16 cellular contexts compared by ENCODE assay signal in the genomic region with DNA sequence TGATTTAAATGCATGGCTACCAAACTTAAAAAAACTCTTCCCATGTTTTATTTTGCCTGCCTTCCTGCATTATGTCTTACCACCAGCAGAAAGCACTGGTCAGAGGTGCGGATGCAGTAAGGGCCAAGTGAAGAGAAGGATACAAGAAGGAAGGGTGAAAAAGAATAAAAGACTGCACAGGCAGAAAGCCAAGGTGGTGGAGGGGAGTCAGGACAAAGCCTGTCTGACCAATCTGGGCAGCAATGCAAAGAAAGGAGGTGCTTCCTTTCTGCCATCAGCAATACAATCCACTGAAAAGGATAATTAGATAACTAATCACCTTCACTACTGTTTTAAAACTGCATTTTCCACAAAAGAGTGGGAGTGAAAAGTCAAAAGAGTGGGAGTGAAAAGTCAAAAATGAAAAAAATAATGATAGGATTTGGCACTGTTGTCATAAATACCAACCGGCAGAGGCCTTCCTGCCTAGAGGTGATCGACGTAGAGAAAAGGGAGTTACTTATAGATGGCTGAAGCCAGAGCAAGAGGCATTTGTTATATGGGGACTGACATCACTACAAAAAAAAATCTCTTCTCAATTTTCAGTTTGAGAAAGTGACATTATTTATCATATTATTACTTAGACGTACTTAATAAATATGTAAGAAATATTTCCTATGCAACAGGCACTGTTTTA.
DNase-seq lines count a peak whose midpoint lies in the region; ATAC-seq and TF ChIP-seq lines count a peak whose summit lies in the region.
"Had no signal": no experiment of that assay in that cellular context is flagged by ENCODE, and none has a peak within 500 bp of the region (broad histone marks: within the 10 kb centered on the region; RNA-seq: fewer than 3 reads in every experiment).

No MANE protein-coding gene starts in this region.

- peak overlapping the region; percentile 59 for H3K27ac ChIP-seq in cardiac muscle cell
- H3K27ac ChIP-seq: 22Rv1, A549, C4-2B had no signal

- no peaks in the 10 kb centered on the region for H3K27me3 ChIP-seq in cardiac muscle cell

- no peaks in the 10 kb centered on the region for H3K36me3 ChIP-seq in cardiac muscle cell

- DNase-seq in cardiac muscle cell (ENCODE audit: low read depth in 1 of 2, low spot score in 1 of 2) = no peak
- no peak for DNase-seq in left cardiac atrium
- DNase-seq in WTC11 (ENCODE audit: low spot score) = no peak
- no peak for DNase-seq in mesothelial cell of epicardium (ENCODE audit: low spot score in 2 of 2, unreplicated experiment in 2 of 2)
- DNase-seq in omental fat pad (ENCODE audit: low spot score) = no peak
- no peak for DNase-seq in NCI-H446 treated with DMSO at 0.1 percent for 48 hours (lab: John Stamatoyannopoulos, UW)
- DNase-seq: AML-193; Caco-2; CD4-positive, alpha-beta T cell; GOT3; H7 had no signal

- no peaks in the 10 kb centered on the region for H3K9me3 ChIP-seq in cardiac muscle cell (ENCODE audit: low read depth)
- H3K9me3 ChIP-seq: A549, Caco-2 had no signal

- H3K27ac Mint-ChIP-seq in WTC11 = 0 out of 2 replicates have a peak overlapping the region, but pooled peaks have one; percentile 24
- H3K27ac Mint-ChIP-seq in mesothelial cell of epicardium = peak overlapping the region; percentile 75
- H3K27ac Mint-ChIP-seq: CD4-positive, alpha-beta T cell had no signal

- CTCF ChIA-PET in WTC11 (lab: Charles Lee) = no interaction called here

- ATAC-seq in left cardiac atrium (no peak), WTC11 (peak; percentile 81), omental fat pad (ENCODE audit: low FRiP score) (no peak), HG03196 (IDR thresholded peaks at IDR 0.05; ENCODE audit: unreplicated experiment) (no peak), GM18867 (IDR thresholded peaks at IDR 0.05; ENCODE audit: unreplicated experiment) (no peak)
- ATAC-seq: A549 had no signal

- H3K36me3 Mint-ChIP-seq in WTC11 (no peaks in the 10 kb centered on the region), mesothelial cell of epicardium (no peaks in the 10 kb centered on the region)

- H3K27me3 Mint-ChIP-seq in WTC11 (ENCODE audit: low read depth) = no peaks in the 10 kb centered on the region
- H3K27me3 Mint-ChIP-seq in mesothelial cell of epicardium (ENCODE audit: low read depth) = no peaks in the 10 kb centered on the region
- H3K27me3 Mint-ChIP-seq: CD4-positive, alpha-beta T cell had no signal

- POLR2A ChIA-PET in WTC11 (lab: Charles Lee) = no interaction called here

- peaks cover 24% of the 10 kb centered on the region for H3K4me1 ChIP-seq in cardiac muscle cell (ENCODE audit: low read depth)
- H3K4me1 ChIP-seq: A549, Caco-2 had no signal

- no peak overlapping the region for H3K4me3 ChIP-seq in cardiac muscle cell
- H3K4me3 ChIP-seq: A549 had no signal

- no peaks in the 10 kb centered on the region for H3K9me3 Mint-ChIP-seq in WTC11
- H3K9me3 Mint-ChIP-seq in mesothelial cell of epicardium = no peaks in the 10 kb centered on the region
- H3K9me3 Mint-ChIP-seq: CD4-positive, alpha-beta T cell had no signal

- H3K4me3 Mint-ChIP-seq in WTC11 (no peak overlapping the region), mesothelial cell of epicardium (no peak overlapping the region)
- H3K4me3 Mint-ChIP-seq: CD4-positive, alpha-beta T cell had no signal

- peaks cover 13% of the 10 kb centered on the region for H3K4me1 Mint-ChIP-seq in WTC11
- peaks cover 14% of the 10 kb centered on the region for H3K4me1 Mint-ChIP-seq in mesothelial cell of epicardium

- intact Hi-C loops in left cardiac atrium (cut with DNase I) = no loop called here

- TF ChIP-seq CTCF in cardiac muscle cell (IDR thresholded peaks at IDR 0.05; ENCODE audit: low read depth, low read length) (no peak), WTC11 (IDR thresholded peaks at IDR 0.05) (no peak), mesothelial cell of epicardium (IDR thresholded peaks at IDR 0.05; ENCODE audit: unreplicated experiment) (no peak), omental fat pad (IDR thresholded peaks at IDR 0.05) (no peak)

TF ChIP-seq in WTC11, 78 proteins besides CTCF, POLR2A, EP300 and RAD21:
- TF ChIP-seq JUN (CRISPR knock-in tag; IDR thresholded peaks at IDR 0.05) (no peak), AFF4 (CRISPR knock-in tag; IDR thresholded peaks at IDR 0.05; ENCODE audit: borderline replicate concordance) (no peak), ZNF396 (CRISPR knock-in tag; IDR thresholded peaks at IDR 0.05; ENCODE audit: borderline replicate concordance) (no peak), ZNF281 (CRISPR knock-in tag; IDR thresholded peaks at IDR 0.05) (no peak), E2F1 (CRISPR knock-in tag; IDR thresholded peaks at IDR 0.05) (no peak), GTF2I (CRISPR knock-in tag; conservative IDR thresholded peaks at IDR 0.05) (no peak), ZNF138 (CRISPR knock-in tag; conservative IDR thresholded peaks at IDR 0.05) (no peak), ATF2 (CRISPR knock-in tag; IDR thresholded peaks at IDR 0.05; ENCODE audit: borderline replicate concordance, low read depth) (no peak), MAX (CRISPR knock-in tag; IDR thresholded peaks at IDR 0.05) (no peak)
